Comparison of ENCODE assay signal across 8 cellular contexts in genomic region chr2:112645396-112646101, GRCh38. TPM values are rescaled to one million over a fixed set of nuclear protein-coding genes. Genes with fewer than 3 reads are reported as not detected.
DNase-seq lines count a peak whose midpoint lies in the region; TF ChIP-seq lines count a peak whose summit lies in the region.

SLC20A1 (plus strand) TSS chr2:112645939; CDS start chr2:112646829, 890 bp downstream.

- 0 to 1% (median 0%) methylated on average over 10 to 82 of the region's 82 CpGs for WGBS in stomach, 5 donors

- intact Hi-C loops in stomach (cut with DNase I; ENCODE audit: low total_unique reads), result no loop called here

- H3K27ac ChIP-seq in stomach, result peak within 1 kb of the TSS; percentile 98 to 99 (median 99)

- DNase-seq in ELF-1 (ENCODE audit: low read depth, low spot score) (peak; percentile 95), GOT3 (lab: John Stamatoyannopoulos, UW) (peak; percentile 94), LNCaP clone FGC (ENCODE audit: low read depth) (peak; percentile 54), fibroblast of the aortic adventitia (ENCODE audit: low read depth) (peak; percentile 90), nephron progenitor cell (peak; percentile 97), stomach (peak; percentile 97)
- peak; percentile 97 for DNase-seq in activated effector memory CD4-positive, alpha-beta T cell treated with Interleukin-2 at 50 U/mL for 16 hours

- H3K27ac Mint-ChIP-seq in nephron progenitor cell, result no peak within 1 kb of the TSS

- peaks cover 11% of the 10 kb centered on the region for H3K27me3 Mint-ChIP-seq in nephron progenitor cell (ENCODE audit: low read depth, poor library complexity)

- H3K4me3 ChIP-seq in LNCaP clone FGC (ENCODE audit: low read depth, low read length) (peak within 1 kb of the TSS; percentile 80), fibroblast of the aortic adventitia (ENCODE audit: low read depth, low read length) (peak within 1 kb of the TSS; percentile 97), stomach (peak within 1 kb of the TSS; percentile 80 to 92 (median 86))

- H3K4me1 Mint-ChIP-seq in nephron progenitor cell, result peaks cover 45% of the 10 kb centered on the region

- peaks cover 25% of the 10 kb centered on the region for H3K36me3 Mint-ChIP-seq in nephron progenitor cell (ENCODE audit: low read depth)

- peaks cover 0 to 33% (median 27%) of the 10 kb centered on the region in 4 donors for H3K36me3 ChIP-seq in stomach

- no peaks in the 10 kb centered on the region for H3K9me3 ChIP-seq in stomach

- peak; percentile 87 for TF ChIP-seq POLR2A in Raji (IDR thresholded peaks at IDR 0.05; ENCODE audit: insufficient read depth, low read depth, low read length)
- peak in 2 of 4 donors; percentile 30 to 98 for TF ChIP-seq POLR2A in stomach (IDR thresholded peaks at IDR 0.05)

- peaks cover 33 to 63% (median 42%) of the 10 kb centered on the region in 4 donors for H3K4me1 ChIP-seq in stomach

- peak within 1 kb of the TSS; percentile 89 for H3K4me3 Mint-ChIP-seq in nephron progenitor cell

- no peaks in the 10 kb centered on the region for H3K9me3 Mint-ChIP-seq in nephron progenitor cell

- no peaks in the 10 kb centered on the region for H3K27me3 ChIP-seq in stomach

- no peak for TF ChIP-seq EP300 in stomach (IDR thresholded peaks at IDR 0.05)

- no peak for TF ChIP-seq CTCF in LNCaP clone FGC (IDR thresholded peaks at IDR 0.05; ENCODE audit: control insufficient read depth, extremely low read depth, insufficient read depth)
- TF ChIP-seq CTCF in fibroblast of the aortic adventitia (IDR thresholded peaks at IDR 0.05; ENCODE audit: insufficient read depth, low read length), result peak; percentile 29
- TF ChIP-seq CTCF in nephron progenitor cell (IDR thresholded peaks at IDR 0.05), result peak; percentile 55
- TF ChIP-seq CTCF in stomach (IDR thresholded peaks at IDR 0.05), result peak in 1 of 7 experiments; percentile 25

RNA-seq across cellular contexts. Expression of gene SLC20A1, which starts in this region (rescaled TPM):
- total RNA-seq in fibroblast of the aortic adventitia (ENCODE audit: low replicate concordance) (127 and 134 TPM in 2 replicates), stomach (10 to 100 TPM; 17.5 to 63.8 (median 49.0) TPM)
- 10 to 100 TPM in 1 of 3 donors, 1 to 10 TPM in 2; 9.0 to 11.3 (median 9.6) TPM for polyA plus RNA-seq in stomach

Comparison
In these comparisons a context has a peak if more than half of its experiments do, and no peak if none do; other contexts are left out.
1. Peak in every context shown above with its lines: DNase-seq, H3K4me3 ChIP-seq and H3K27ac ChIP-seq.